In the genomic region with DNA sequence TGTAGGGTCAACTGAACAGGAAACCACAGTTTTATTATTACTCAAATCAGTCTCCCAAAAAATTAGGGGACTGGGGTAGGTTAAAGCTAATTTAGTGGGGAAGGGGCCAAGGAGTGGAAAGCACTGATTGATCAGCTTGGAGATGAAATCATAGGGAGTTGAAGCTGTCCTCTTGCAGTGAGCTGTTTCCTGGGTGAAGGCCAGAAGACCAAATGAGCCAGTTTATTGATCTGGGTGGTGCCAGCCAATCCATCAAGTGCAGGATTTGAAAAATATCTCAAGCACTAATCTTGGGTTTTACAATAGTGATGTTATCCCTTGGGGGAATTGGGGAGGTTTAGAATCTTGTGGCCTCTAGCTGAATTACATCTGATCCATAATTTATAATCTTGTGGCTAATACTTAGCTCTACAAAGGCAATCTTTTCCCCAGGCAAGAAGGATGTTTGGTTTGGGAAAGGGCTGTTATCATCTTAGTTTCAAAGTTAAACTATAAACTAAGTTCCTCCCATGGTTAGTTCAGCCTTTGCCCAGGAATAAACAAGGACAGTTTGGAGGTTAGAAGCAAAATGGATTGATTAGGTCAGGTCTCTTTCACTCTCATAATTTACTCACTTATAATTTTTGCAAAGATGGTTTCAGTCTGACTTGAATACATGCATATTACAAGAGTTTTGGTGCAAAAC, we compare ENCODE assay signal across 8 cellular contexts.
"Had no signal": no experiment of that assay in that cellular context is flagged by ENCODE, and none has a peak within 500 bp of the region (broad histone marks: within the 10 kb centered on the region; RNA-seq: fewer than 3 reads in every experiment).

No MANE protein-coding gene starts in this region.

- DNase-seq: GM23248, H9, HCEC 1CT, IMR-90 had no signal

- H3K4me3 ChIP-seq: GM23248, K562 had no signal

- FAIRE-seq: H1, H54, K562 had no signal

- H3K9ac ChIP-seq: GM23248 had no signal

- H2AFZ ChIP-seq: GM23248 had no signal

- ATAC-seq: K562 had no signal

- H3K27ac ChIP-seq: GM23248, HL-60 had no signal

- H3K4me3 Mint-ChIP-seq: H9 had no signal

- H3K27ac Mint-ChIP-seq: H9 had no signal

- H3K4me1 Mint-ChIP-seq: H9 had no signal
